Comparison of ENCODE assay signal across 1 cellular context in genomic region chr4:124713213-124713592, GRCh38.
TF ChIP-seq lines count a peak whose summit lies in the region.

No MANE protein-coding gene starts in this region.

TF ChIP-seq in K562, 482 proteins besides CTCF, POLR2A, EP300 and RAD21 (continued from another document and continues in another):
- TF ChIP-seq PBX2 (CRISPR knock-in tag; IDR thresholded peaks at IDR 0.05; ENCODE audit: low read depth) (no peak), PBX2 (tag; conservative IDR thresholded peaks at IDR 0.05; ENCODE audit: low read depth) (0 out of 2 replicates have a peak, but pooled peaks have one; percentile 32), VEZF1 (CRISPR knock-in tag; IDR thresholded peaks at IDR 0.05) (no peak), POLR2B (IDR thresholded peaks at IDR 0.05; ENCODE audit: low read depth, partially characterized antibody) (peak; percentile 59), ARID1B (IDR thresholded peaks at IDR 0.05) (peak; percentile 26; the same call in 1 of the 2 replicates), SUPT5H (IDR thresholded peaks at IDR 0.05) (peak; percentile 56), E2F6 (IDR thresholded peaks at IDR 0.05; ENCODE audit: borderline replicate concordance in 1 of 2, extremely low read depth in 1 of 2, insufficient read depth in 1 of 2, insufficient read length in 1 of 2, low read depth in 1 of 2, low read length in 1 of 2, poor library complexity in 1 of 2, severe bottlenecking in 1 of 2) (peak; percentile 74 to 89), SMARCA4 (IDR thresholded peaks at IDR 0.05) (peak; percentile 50; the same call in 1 of the 2 replicates), HMG20B (CRISPR knock-in tag; IDR thresholded peaks at IDR 0.05) (no peak), SOX6 (IDR thresholded peaks at IDR 0.05) (0 out of 2 replicates have a peak, but pooled peaks have one; percentile 1), NCOA4 (IDR thresholded peaks at IDR 0.05; ENCODE audit: partially characterized antibody) (no peak), E2F1 (CRISPR knock-in tag; IDR thresholded peaks at IDR 0.05) (peak; percentile 78), NR4A1 (CRISPR knock-in tag; IDR thresholded peaks at IDR 0.05) (no peak), NR4A1 (tag; IDR thresholded peaks at IDR 0.05) (no peak), PHF8 (IDR thresholded peaks at IDR 0.05; ENCODE audit: borderline replicate concordance, low read length) (peak; percentile 40; the same call in 1 of the 2 replicates), SMARCE1 (IDR thresholded peaks at IDR 0.05) (0 out of 2 replicates have a peak, but pooled peaks have one; percentile 47), ZBTB11 (CRISPR knock-in tag; IDR thresholded peaks at IDR 0.05) (peak in 1 of 3 experiments; percentile 14; a peak in 1 of 6 replicates), RBM39 (optimal IDR thresholded peaks at IDR 0.05; ENCODE audit: low read depth, low read length) (peak; percentile 33), RB1 (IDR thresholded peaks at IDR 0.05; ENCODE audit: low read depth) (peak; percentile 26; the same call in 1 of the 2 replicates), HDAC3 (IDR thresholded peaks at IDR 0.05; ENCODE audit: borderline replicate concordance, partially characterized antibody) (peak; percentile 36), MAZ (CRISPR knock-in tag; conservative IDR thresholded peaks at IDR 0.05 in 1 of 2, IDR thresholded peaks at IDR 0.05 in 1 of 2) (0 out of 4 replicates have a peak, but pooled peaks of 1 of the 2 experiments have one; percentile 16), RAD51 (IDR thresholded peaks at IDR 0.05; ENCODE audit: borderline replicate concordance, low read depth) (peak; percentile 73), CREB1 (IDR thresholded peaks at IDR 0.05) (no peak), CREB1 (CRISPR knock-in tag; IDR thresholded peaks at IDR 0.05) (peak; percentile 22), MLLT1 (IDR thresholded peaks at IDR 0.05) (0 out of 4 replicates have a peak, but pooled peaks of 1 of the 2 experiments have one; percentile 7), LCOR (CRISPR knock-in tag; IDR thresholded peaks at IDR 0.05) (peak; percentile 32; the same call in 1 of the 2 replicates), CBFA2T2 (conservative IDR thresholded peaks at IDR 0.05) (no peak; the same call in 1 of the 2 replicates), FOXK2 (conservative IDR thresholded peaks at IDR 0.05 in 1 of 2, IDR thresholded peaks at IDR 0.05 in 1 of 2; ENCODE audit: low read depth in 2 of 2) (0 out of 4 replicates have a peak, but pooled peaks of 1 of the 2 experiments have one; percentile 10), ZEB2 (IDR thresholded peaks at IDR 0.05) (no peak), BRD9 (IDR thresholded peaks at IDR 0.05; ENCODE audit: low read depth, partially characterized antibody) (peak; percentile 54), STAT5A (IDR thresholded peaks at IDR 0.05; ENCODE audit: borderline replicate concordance, low read length) (0 out of 2 replicates have a peak, but pooled peaks have one; percentile 6), DPF2 (IDR thresholded peaks at IDR 0.05) (peak; percentile 69), TFAP4 (CRISPR knock-in tag; IDR thresholded peaks at IDR 0.05; ENCODE audit: borderline replicate concordance) (peak; percentile 72), ZNF511 (CRISPR knock-in tag; IDR thresholded peaks at IDR 0.05) (0 out of 2 replicates have a peak, but pooled peaks have one; percentile 27), NR2C2 (CRISPR knock-in tag; IDR thresholded peaks at IDR 0.05) (no peak), NR2C2 (tag; IDR thresholded peaks at IDR 0.05) (no peak), ZNF324 (CRISPR knock-in tag; IDR thresholded peaks at IDR 0.05) (no peak), ATF4 (CRISPR knock-in tag; IDR thresholded peaks at IDR 0.05) (0 out of 2 replicates have a peak, but pooled peaks have one; percentile 4), HBP1 (CRISPR knock-in tag; IDR thresholded peaks at IDR 0.05) (0 out of 2 replicates have a peak, but pooled peaks have one; percentile 33), CTBP1 (IDR thresholded peaks at IDR 0.05; ENCODE audit: borderline replicate concordance) (peak; percentile 71), GABPB1 (CRISPR knock-in tag; IDR thresholded peaks at IDR 0.05) (peak; percentile 62), PREB (CRISPR knock-in tag; IDR thresholded peaks at IDR 0.05) (0 out of 2 replicates have a peak, but pooled peaks have one; percentile 77), L3MBTL2 (IDR thresholded peaks at IDR 0.05) (peak; percentile 90)
